ENCODE assay signal across 8 cellular contexts in genomic region chr2:170815746-170816498, GRCh38. TPM values are rescaled to one million over a fixed set of nuclear protein-coding genes. Genes with fewer than 3 reads are reported as not detected.
A peak's percentile ranks its signal among the peaks of the same experiment; 100 is the strongest.
DNase-seq lines count a peak whose midpoint lies in the region; ATAC-seq, FAIRE-seq and TF ChIP-seq lines count a peak whose summit lies in the region.

No MANE protein-coding gene starts in this region.

- no peaks in the 10 kb centered on the region for H3K9me3 ChIP-seq in gastroesophageal sphincter
- H3K9me3 ChIP-seq in ovary: no peaks in the 10 kb centered on the region

- H3K27me3 ChIP-seq in KMS-11 (ENCODE audit: insufficient read depth, low read depth) (peaks cover 40% of the 10 kb centered on the region), gastroesophageal sphincter (peaks cover 81% of the 10 kb centered on the region), ovary (peaks cover 4% of the 10 kb centered on the region)

- H3K36me3 ChIP-seq in KMS-11 (ENCODE audit: insufficient read depth): no peaks in the 10 kb centered on the region
- H3K36me3 ChIP-seq in gastroesophageal sphincter: no peaks in the 10 kb centered on the region
- no peaks in the 10 kb centered on the region for H3K36me3 ChIP-seq in ovary

- peak overlapping the region; percentile 55 for H3K27ac Mint-ChIP-seq in activated T-helper 2 cell treated with anti-CD3 and anti-CD28 coated beads, Interferon-gamma antibody, Interleukin-2, Interleukin-4, amounts not matched to agents 10 μg/mL and 5 μg/mL and 100 μg/mL, durations not matched to agents 14 hours and 24 hours and 36 hours

- H3K27me3 Mint-ChIP-seq in activated T-helper 2 cell treated with anti-CD3 and anti-CD28 coated beads, Interferon-gamma antibody, Interleukin-2, Interleukin-4, amounts not matched to agents 10 μg/mL and 5 μg/mL and 100 μg/mL, durations not matched to agents 14 hours and 24 hours and 36 hours (ENCODE audit: low read depth): peaks cover 50% of the 10 kb centered on the region

- H3K79me2 ChIP-seq in KMS-11 (ENCODE audit: insufficient read depth, low read depth): no peaks in the 10 kb centered on the region

- no peak overlapping the region for H3K9ac ChIP-seq in KMS-11

- intact Hi-C loops in activated T-helper 2 cell treated with anti-CD3 and anti-CD28 coated beads, Interferon-gamma antibody, Interleukin-2, Interleukin-4, amounts not matched to agents 10 μg/mL and 5 μg/mL and 100 μg/mL, durations not matched to agents 14 hours and 24 hours and 36 hours (cut with micrococcal nuclease): loop anchor here (1.0 to 2.0 kb wide), 6 partner anchors 45 to 1277 kb away; partner anchors contain the start of genes ERICH2 and SP5
- intact Hi-C loops in ovary (cut with DNase I): loop anchor here (5.0 to 10.0 kb wide), 8 partner anchors 101 to 451 kb away; partner anchors contain the start of gene SP5 (in 1 of the 4)

- H4K20me1 ChIP-seq in KMS-11 (ENCODE audit: insufficient read depth): no peaks in the 10 kb centered on the region

- 1 to 3% methylated on average over 8 to 27 of the region's 52 CpGs for WGBS in gastroesophageal sphincter (ENCODE audit: low coverage in 1 of 2), 2 donors
- WGBS in ovary, 3 donors: 0 to 3% (median 1%) methylated on average over 46 to 52 of the region's 52 CpGs

- H3K9me3 Mint-ChIP-seq in activated T-helper 2 cell treated with anti-CD3 and anti-CD28 coated beads, Interferon-gamma antibody, Interleukin-2, Interleukin-4, amounts not matched to agents 10 μg/mL and 5 μg/mL and 100 μg/mL, durations not matched to agents 14 hours and 24 hours and 36 hours: no peaks in the 10 kb centered on the region

- TF ChIP-seq POLR2A in gastroesophageal sphincter (IDR thresholded peaks at IDR 0.05) (no peak), ovary (IDR thresholded peaks at IDR 0.05) (no peak)

- TF ChIP-seq CTCF in GM10266 (IDR thresholded peaks at IDR 0.05; ENCODE audit: control insufficient read depth, insufficient read depth, low read depth, missing control alignments): peak; percentile 71
- TF ChIP-seq CTCF in KMS-11 (conservative IDR thresholded peaks at IDR 0.05; ENCODE audit: low read depth, low read length): peak; percentile 93
- peak in 3 of 4 experiments; percentile 65 to 85 (median 75) for TF ChIP-seq CTCF in gastroesophageal sphincter (IDR thresholded peaks at IDR 0.05)
- TF ChIP-seq CTCF in ovary (IDR thresholded peaks at IDR 0.05): peak; percentile 57 to 61 (median 58)

- H3K4me1 Mint-ChIP-seq in activated T-helper 2 cell treated with anti-CD3 and anti-CD28 coated beads, Interferon-gamma antibody, Interleukin-2, Interleukin-4, amounts not matched to agents 10 μg/mL and 5 μg/mL and 100 μg/mL, durations not matched to agents 14 hours and 24 hours and 36 hours (ENCODE audit: low read depth): peaks cover 38% of the 10 kb centered on the region

- H3K27ac ChIP-seq in KMS-11 (no peak overlapping the region), gastroesophageal sphincter (no peak overlapping the region), ovary (no peak overlapping the region)

- DNase-seq in GM10266 (ENCODE audit: extremely low spot score) (peak; percentile 79), RCC 7860 (ENCODE audit: low spot score) (peak; percentile 30), ovary (peak; percentile 40 to 70 (median 70)), urothelium cell line (ENCODE audit: low spot score) (peak; percentile 85)
- peak; percentile 65 for DNase-seq in activated T-helper 2 cell treated with anti-CD3 and anti-CD28 coated beads, Interferon-gamma antibody, Interleukin-2, Interleukin-4, amounts not matched to agents 10 μg/mL and 5 μg/mL and 100 μg/mL, durations not matched to agents 14 hours and 24 hours and 36 hours (ENCODE audit: low spot score)

- H3K4me3 ChIP-seq in KMS-11 (IDR thresholded peaks at IDR 0.05; ENCODE audit: insufficient read depth, low read depth, low read length): peak overlapping the region; percentile 70
- H3K4me3 ChIP-seq in gastroesophageal sphincter: peak overlapping the region in 1 of 2 donors; percentile 51
- H3K4me3 ChIP-seq in ovary: peak overlapping the region; percentile 15

- peak overlapping the region; percentile 82 for H3K4me2 ChIP-seq in KMS-11

- H3K4me1 ChIP-seq in KMS-11 (ENCODE audit: low read depth, poor library complexity, severe bottlenecking): peaks cover 9% of the 10 kb centered on the region
- H3K4me1 ChIP-seq in gastroesophageal sphincter: peaks cover 4 to 74% (median 45%) of the 10 kb centered on the region in 3 donors
- peaks cover 6% of the 10 kb centered on the region for H3K4me1 ChIP-seq in ovary (ENCODE audit: insufficient read depth)

- TF ChIP-seq EP300 in gastroesophageal sphincter (IDR thresholded peaks at IDR 0.05): no peak
- no peak for TF ChIP-seq EP300 in ovary (IDR thresholded peaks at IDR 0.05)

- peak overlapping the region; percentile 86 for H2AFZ ChIP-seq in KMS-11 (ENCODE audit: low read depth)

- no peak for ATAC-seq in gastroesophageal sphincter
- no peak for ATAC-seq in HG03159 (IDR thresholded peaks at IDR 0.05; ENCODE audit: unreplicated experiment)

- H3K36me3 Mint-ChIP-seq in activated T-helper 2 cell treated with anti-CD3 and anti-CD28 coated beads, Interferon-gamma antibody, Interleukin-2, Interleukin-4, amounts not matched to agents 10 μg/mL and 5 μg/mL and 100 μg/mL, durations not matched to agents 14 hours and 24 hours and 36 hours (ENCODE audit: low read depth): peaks cover 21% of the 10 kb centered on the region

- FAIRE-seq in RCC 7860 (lab: Jason Lieb, UNC): no peak
- FAIRE-seq in urothelium cell line (lab: Jason Lieb, UNC): no peak

- peak overlapping the region; percentile 87 for H3K4me3 Mint-ChIP-seq in activated T-helper 2 cell treated with anti-CD3 and anti-CD28 coated beads, Interferon-gamma antibody, Interleukin-2, Interleukin-4, amounts not matched to agents 10 μg/mL and 5 μg/mL and 100 μg/mL, durations not matched to agents 14 hours and 24 hours and 36 hours (ENCODE audit: low read depth)

RNA-seq across cellular contexts. Expression of gene GAD1, which starts 0.8 kb away (rescaled TPM):
- total RNA-seq in activated T-helper 2 cell treated with anti-CD3 and anti-CD28 coated beads, Interferon-gamma antibody, Interleukin-2, Interleukin-4, amounts not matched to agents 10 μg/mL and 5 μg/mL and 100 μg/mL, durations not matched to agents 14 hours and 24 hours and 36 hours: 41.4 and 42.0 TPM in 2 replicates
- total RNA-seq in gastroesophageal sphincter: not detected
- total RNA-seq in ovary: under 1 TPM in 6 of 7 donors, not detected in 1; 0.22 to 0.36 (median 0.29) TPM
- under 1 TPM; 0.57 to 0.77 TPM for polyA plus RNA-seq in ovary

RNA-seq across cellular contexts. Expression of gene ERICH2, which starts 45.7 kb away (rescaled TPM):
- total RNA-seq in activated T-helper 2 cell treated with anti-CD3 and anti-CD28 coated beads, Interferon-gamma antibody, Interleukin-2, Interleukin-4, amounts not matched to agents 10 μg/mL and 5 μg/mL and 100 μg/mL, durations not matched to agents 14 hours and 24 hours and 36 hours: not detected in 2 replicates
- total RNA-seq in gastroesophageal sphincter: not detected
- total RNA-seq in ovary: 1 to 10 TPM in 5 of 7 donors, under 1 TPM in 1, not detected in 1; 0.99 to 3.2 (median 1.3) TPM
- polyA plus RNA-seq in ovary: 1 to 10 TPM in 1 of 2 donors, under 1 TPM in 1; 0.23 to 2.4 TPM

Comparison
In these comparisons a context has a peak if more than half of its experiments do, and no peak if none do; other contexts are left out.
1. DNase-seq: peak in every context shown above with its lines; median percentile 85 in urothelium cell line; 79 in GM10266; 70 in ovary; 65 in activated T-helper 2 cell treated with anti-CD3 and anti-CD28 coated beads, Interferon-gamma antibody, Interleukin-2, Interleukin-4, amounts not matched to agents 10 μg/mL and 5 μg/mL and 100 μg/mL, durations not matched to agents 14 hours and 24 hours and 36 hours; 30 in RCC 7860.
2. RNA of gene GAD1, which starts 0.8 kb away (total RNA-seq): 41.4 to 42.0 TPM in activated T-helper 2 cell treated with anti-CD3 and anti-CD28 coated beads, Interferon-gamma antibody, Interleukin-2, Interleukin-4, amounts not matched to agents 10 μg/mL and 5 μg/mL and 100 μg/mL, durations not matched to agents 14 hours and 24 hours and 36 hours; 0.22 to 0.36 TPM in ovary and not detected in gastroesophageal sphincter; every median in the first group is over 10 times any median in the second.
3. Peak in every context shown above with its lines, with median percentiles within 50 percentile points of each other: CTCF ChIP-seq.